ENCODE assay signal across 1 cellular context in the genomic region with DNA sequence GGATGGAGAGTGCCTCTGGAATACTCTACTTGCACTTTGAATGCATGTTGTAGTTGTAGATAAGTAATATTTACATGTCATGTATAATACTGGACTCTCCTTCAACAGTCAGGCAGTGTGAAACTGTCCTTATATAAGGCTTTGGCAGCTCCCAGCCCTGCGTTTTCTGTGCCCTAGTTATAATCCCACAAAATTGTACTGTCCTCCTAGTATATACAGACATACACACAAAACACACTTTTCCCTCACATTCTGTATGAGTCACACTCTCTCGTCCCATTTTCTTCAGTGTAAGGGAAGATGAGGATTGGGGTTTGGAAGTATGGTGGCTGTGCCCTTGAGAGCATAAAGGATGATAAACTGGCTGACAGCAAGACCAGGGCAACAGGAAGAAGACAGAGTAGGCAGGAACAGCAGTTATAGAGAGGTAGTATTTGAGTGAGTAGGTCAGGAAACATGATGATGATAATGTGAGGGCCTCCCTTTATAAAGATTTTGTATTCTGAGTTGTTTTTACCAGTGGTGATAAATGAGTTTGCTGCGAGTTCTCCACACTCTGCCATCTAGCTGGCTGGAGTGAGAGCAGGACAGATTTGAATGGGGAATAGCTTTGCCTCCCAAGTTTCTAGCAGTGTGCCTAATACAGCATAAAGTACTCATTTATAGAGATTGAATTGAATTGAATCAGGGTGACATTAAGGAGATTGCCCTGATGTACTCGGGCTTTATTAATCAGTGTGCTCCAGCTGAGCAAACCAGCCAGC.
TF ChIP-seq lines count a peak whose summit lies in the region.

No MANE protein-coding gene starts in this region.

TF ChIP-seq in GM12878, 131 proteins besides CTCF, POLR2A, EP300 and RAD21:
- TF ChIP-seq, protein P1, sequence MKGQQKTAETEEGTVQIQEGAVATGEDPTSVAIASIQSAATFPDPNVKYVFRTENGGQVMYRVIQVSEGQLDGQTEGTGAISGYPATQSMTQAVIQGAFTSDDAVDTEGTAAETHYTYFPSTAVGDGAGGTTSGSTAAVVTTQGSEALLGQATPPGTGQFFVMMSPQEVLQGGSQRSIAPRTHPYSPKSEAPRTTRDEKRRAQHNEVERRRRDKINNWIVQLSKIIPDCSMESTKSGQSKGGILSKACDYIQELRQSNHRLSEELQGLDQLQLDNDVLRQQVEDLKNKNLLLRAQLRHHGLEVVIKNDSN (IDR thresholded peaks at IDR 0.05; ENCODE audit: borderline replicate concordance, extremely low read length, insufficient read depth, low read depth, low read length): no peak
- TF ChIP-seq, protein P2, sequence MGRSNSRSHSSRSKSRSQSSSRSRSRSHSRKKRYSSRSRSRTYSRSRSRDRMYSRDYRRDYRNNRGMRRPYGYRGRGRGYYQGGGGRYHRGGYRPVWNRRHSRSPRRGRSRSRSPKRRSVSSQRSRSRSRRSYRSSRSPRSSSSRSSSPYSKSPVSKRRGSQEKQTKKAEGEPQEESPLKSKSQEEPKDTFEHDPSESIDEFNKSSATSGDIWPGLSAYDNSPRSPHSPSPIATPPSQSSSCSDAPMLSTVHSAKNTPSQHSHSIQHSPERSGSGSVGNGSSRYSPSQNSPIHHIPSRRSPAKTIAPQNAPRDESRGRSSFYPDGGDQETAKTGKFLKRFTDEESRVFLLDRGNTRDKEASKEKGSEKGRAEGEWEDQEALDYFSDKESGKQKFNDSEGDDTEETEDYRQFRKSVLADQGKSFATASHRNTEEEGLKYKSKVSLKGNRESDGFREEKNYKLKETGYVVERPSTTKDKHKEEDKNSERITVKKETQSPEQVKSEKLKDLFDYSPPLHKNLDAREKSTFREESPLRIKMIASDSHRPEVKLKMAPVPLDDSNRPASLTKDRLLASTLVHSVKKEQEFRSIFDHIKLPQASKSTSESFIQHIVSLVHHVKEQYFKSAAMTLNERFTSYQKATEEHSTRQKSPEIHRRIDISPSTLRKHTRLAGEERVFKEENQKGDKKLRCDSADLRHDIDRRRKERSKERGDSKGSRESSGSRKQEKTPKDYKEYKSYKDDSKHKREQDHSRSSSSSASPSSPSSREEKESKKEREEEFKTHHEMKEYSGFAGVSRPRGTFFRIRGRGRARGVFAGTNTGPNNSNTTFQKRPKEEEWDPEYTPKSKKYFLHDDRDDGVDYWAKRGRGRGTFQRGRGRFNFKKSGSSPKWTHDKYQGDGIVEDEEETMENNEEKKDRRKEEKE (IDR thresholded peaks at IDR 0.05): no peak
- no peak for TF ChIP-seq ZNF207 (IDR thresholded peaks at IDR 0.05; ENCODE audit: borderline replicate concordance)
- no peak for TF ChIP-seq NFIC (IDR thresholded peaks at IDR 0.05; ENCODE audit: low read depth, low read length)
- no peak for TF ChIP-seq SMARCA5 (IDR thresholded peaks at IDR 0.05)
- TF ChIP-seq EED (IDR thresholded peaks at IDR 0.05; ENCODE audit: low read depth): no peak
- TF ChIP-seq TARDBP (IDR thresholded peaks at IDR 0.05; ENCODE audit: borderline replicate concordance): no peak
- no peak for TF ChIP-seq MEF2A (IDR thresholded peaks at IDR 0.05; ENCODE audit: insufficient read depth, low read depth, low read length)
- no peak for TF ChIP-seq HDAC2 (IDR thresholded peaks at IDR 0.05)
- TF ChIP-seq SMAD1 (IDR thresholded peaks at IDR 0.05; ENCODE audit: low read depth, partially characterized antibody): no peak
- TF ChIP-seq BACH1 (IDR thresholded peaks at IDR 0.05; ENCODE audit: borderline replicate concordance): no peak
- TF ChIP-seq KDM1A (IDR thresholded peaks at IDR 0.05; ENCODE audit: borderline replicate concordance): no peak
